9 cellular contexts compared by ENCODE assay signal in genomic region chr1:151157067-151157531, GRCh38. TPM values are rescaled to one million over a fixed set of nuclear protein-coding genes. Genes with fewer than 3 reads are reported as not detected.
DNase-seq lines count a peak whose midpoint lies in the region; ATAC-seq and TF ChIP-seq lines count a peak whose summit lies in the region.
"Had no signal": no experiment of that assay in that cellular context is flagged by ENCODE, and none has a peak within 500 bp of the region (broad histone marks: within the 10 kb centered on the region; RNA-seq: fewer than 3 reads in every experiment).

No MANE protein-coding gene starts in this region.

- no peaks in the 10 kb centered on the region for H3K27me3 Mint-ChIP-seq in activated CD4-positive, alpha-beta memory T cell treated with anti-CD3 and anti-CD28 coated beads for 36 hours
- no peaks in the 10 kb centered on the region for H3K27me3 Mint-ChIP-seq in stimulated activated naive CD8-positive, alpha-beta T cell treated with anti-CD3 and anti-CD28 coated beads, Interleukin-15, Interleukin-2, amounts not matched to agents 100 ng/mL and 50 ng/mL, for 24 hours
- no peaks in the 10 kb centered on the region for H3K27me3 Mint-ChIP-seq in nephron progenitor cell (ENCODE audit: low read depth, poor library complexity)

- H3K4me3 Mint-ChIP-seq in activated CD4-positive, alpha-beta memory T cell treated with anti-CD3 and anti-CD28 coated beads for 36 hours, result peak overlapping the region; percentile 97
- H3K4me3 Mint-ChIP-seq in stimulated activated naive CD8-positive, alpha-beta T cell treated with anti-CD3 and anti-CD28 coated beads, Interleukin-15, Interleukin-2, amounts not matched to agents 100 ng/mL and 50 ng/mL, for 24 hours, result peak overlapping the region; percentile 94
- no peak overlapping the region for H3K4me3 Mint-ChIP-seq in nephron progenitor cell

- DNase-seq in KG1 (lab: John Stamatoyannopoulos, UW) (peak; percentile 62), heart right ventricle (no peak), NCI-H1092 treated with DMSO at 0.1 percent for 48 hours (lab: John Stamatoyannopoulos, UW) (no peak), nephron progenitor cell (no peak), NCI-H2171 (lab: John Stamatoyannopoulos, UW) (no peak), NCI-H510A treated with DMSO at 0.1 percent for 48 hours (lab: John Stamatoyannopoulos, UW) (no peak)
- DNase-seq in activated CD4-positive, alpha-beta memory T cell treated with anti-CD3 and anti-CD28 coated beads for 36 hours, result peak; percentile 86

- H3K27ac ChIP-seq in heart right ventricle, result peak overlapping the region in 4 of 10 donors; percentile 13 to 90 (median 55)
- H3K27ac ChIP-seq: parathyroid adenoma had no signal

- peaks cover 35% of the 10 kb centered on the region for H3K36me3 Mint-ChIP-seq in activated CD4-positive, alpha-beta memory T cell treated with anti-CD3 and anti-CD28 coated beads for 36 hours
- H3K36me3 Mint-ChIP-seq in stimulated activated naive CD8-positive, alpha-beta T cell treated with anti-CD3 and anti-CD28 coated beads, Interleukin-15, Interleukin-2, amounts not matched to agents 100 ng/mL and 50 ng/mL, for 24 hours (ENCODE audit: low read depth), result peaks cover 50% of the 10 kb centered on the region
- H3K36me3 Mint-ChIP-seq in nephron progenitor cell (ENCODE audit: low read depth), result peaks cover 31% of the 10 kb centered on the region

- intact Hi-C loops in activated CD4-positive, alpha-beta memory T cell treated with anti-CD3 and anti-CD28 coated beads for 36 hours (cut with micrococcal nuclease), result loop anchor here (1.0 to 5.0 kb wide), 6 partner anchors 8 to 596 kb away; partner anchors contain the start of genes CDC42SE1, LYSMD1, PIP5K1A and PRUNE1
- intact Hi-C loops in heart right ventricle (cut with DNase I), result loop anchor here in 8 of 10 donors (2.0 to 10.0 kb wide), 9 partner anchors 52 to 135 kb away; no protein-coding TSS in a partner anchor

- H3K27ac Mint-ChIP-seq in activated CD4-positive, alpha-beta memory T cell treated with anti-CD3 and anti-CD28 coated beads for 36 hours, result peak overlapping the region; percentile 97
- H3K27ac Mint-ChIP-seq in stimulated activated naive CD8-positive, alpha-beta T cell treated with anti-CD3 and anti-CD28 coated beads, Interleukin-15, Interleukin-2, amounts not matched to agents 100 ng/mL and 50 ng/mL, for 24 hours, result peak overlapping the region; percentile 96
- H3K27ac Mint-ChIP-seq in nephron progenitor cell, result no peak overlapping the region

- WGBS in heart right ventricle, 2 donors, result 82 to 86% methylated on average over 6 of the region's 6 CpGs

- TF ChIP-seq CTCF in heart right ventricle (IDR thresholded peaks at IDR 0.05) (no peak), nephron progenitor cell (IDR thresholded peaks at IDR 0.05) (no peak)

- peak overlapping the region in 7 of 10 donors; percentile 8 to 58 (median 32) for H3K4me3 ChIP-seq in heart right ventricle

- POLR2A ChIA-PET in activated CD4-positive, alpha-beta memory T cell treated with anti-CD3 and anti-CD28 coated beads for 36 hours (lab: Charles Lee), result interaction anchor here (0.6 to 2.5 kb wide), 14 partner anchors 9 to 793 kb away, joined by 3 to 18 read pairs (median 4); partner anchors contain the start of genes C1orf56, CDC42SE1, LYSMD1 and PSMD4

- no peaks in the 10 kb centered on the region for H3K27me3 ChIP-seq in heart right ventricle

- no peaks in the 10 kb centered on the region for H3K9me3 ChIP-seq in heart right ventricle

- H3K4me1 Mint-ChIP-seq in activated CD4-positive, alpha-beta memory T cell treated with anti-CD3 and anti-CD28 coated beads for 36 hours (ENCODE audit: low read depth), result peaks cover 44% of the 10 kb centered on the region
- H3K4me1 Mint-ChIP-seq in stimulated activated naive CD8-positive, alpha-beta T cell treated with anti-CD3 and anti-CD28 coated beads, Interleukin-15, Interleukin-2, amounts not matched to agents 100 ng/mL and 50 ng/mL, for 24 hours (ENCODE audit: low read depth), result peaks cover 54% of the 10 kb centered on the region
- H3K4me1 Mint-ChIP-seq in nephron progenitor cell, result peaks cover 11% of the 10 kb centered on the region

- H3K9me3 Mint-ChIP-seq in activated CD4-positive, alpha-beta memory T cell treated with anti-CD3 and anti-CD28 coated beads for 36 hours, result no peaks in the 10 kb centered on the region
- H3K9me3 Mint-ChIP-seq in stimulated activated naive CD8-positive, alpha-beta T cell treated with anti-CD3 and anti-CD28 coated beads, Interleukin-15, Interleukin-2, amounts not matched to agents 100 ng/mL and 50 ng/mL, for 24 hours, result no peaks in the 10 kb centered on the region
- H3K9me3 Mint-ChIP-seq in nephron progenitor cell, result no peaks in the 10 kb centered on the region

- peaks cover 0 to 51% (median 5%) of the 10 kb centered on the region in 9 donors for H3K4me1 ChIP-seq in heart right ventricle
- H3K4me1 ChIP-seq: parathyroid adenoma had no signal

- H3K36me3 ChIP-seq in heart right ventricle, result peaks cover 0 to 66% (median 21%) of the 10 kb centered on the region in 9 donors

- CTCF ChIA-PET in activated CD4-positive, alpha-beta memory T cell treated with anti-CD3 and anti-CD28 coated beads for 36 hours (lab: Charles Lee), result interaction anchor here (0.6 to 9.8 kb wide), 32 partner anchors 8 to 192 kb away, joined by 3 to 298 read pairs (median 5); partner anchors contain the start of genes C1orf56, CDC42SE1, GABPB2 and MINDY1

- ATAC-seq in heart right ventricle, result peak; percentile 19 to 54 (median 34)

RNA-seq across cellular contexts. Expression of gene TNFAIP8L2, which starts 0.7 kb away (rescaled TPM):
- 10 to 100 TPM; 24.2 to 26.7 TPM for total RNA-seq in activated CD4-positive, alpha-beta memory T cell treated with anti-CD3 and anti-CD28 coated beads for 36 hours
- 1 to 10 TPM in 4 of 10 donors, under 1 TPM in 5, not detected in 1; 0.35 to 5.8 (median 0.71) TPM for total RNA-seq in heart right ventricle
- 1 to 10 TPM; 2.4 to 4.0 TPM for polyA plus RNA-seq in heart right ventricle

RNA-seq across cellular contexts. Expression of gene LYSMD1, which starts 8.6 kb away (rescaled TPM):
- total RNA-seq in activated CD4-positive, alpha-beta memory T cell treated with anti-CD3 and anti-CD28 coated beads for 36 hours, result 1 to 10 TPM; 1.8 to 2.6 TPM
- 10 to 100 TPM; 11.4 to 16.5 (median 13.3) TPM for total RNA-seq in heart right ventricle
- polyA plus RNA-seq in heart right ventricle, result 1 to 10 TPM; 5.7 to 8.5 TPM

RNA-seq across cellular contexts. Expression of gene SCNM1, which starts 8.8 kb away (rescaled TPM):
- total RNA-seq in activated CD4-positive, alpha-beta memory T cell treated with anti-CD3 and anti-CD28 coated beads for 36 hours, result 10 to 100 TPM; 67.5 to 67.8 TPM
- total RNA-seq in heart right ventricle, result 10 to 100 TPM; 12.9 to 26.6 (median 18.3) TPM
- polyA plus RNA-seq in heart right ventricle, result 10 to 100 TPM; 52.3 to 57.6 TPM

RNA-seq across cellular contexts. Expression of gene SEMA6C, which starts 10.7 kb away (rescaled TPM):
- 1 to 10 TPM; 1.9 to 2.5 TPM for total RNA-seq in activated CD4-positive, alpha-beta memory T cell treated with anti-CD3 and anti-CD28 coated beads for 36 hours
- total RNA-seq in heart right ventricle, result 10 to 100 TPM; 23.2 to 68.1 (median 54.9) TPM
- 100 to 1,000 TPM in 1 of 2 donors, 10 to 100 TPM in 1; 15.7 to 141 TPM for polyA plus RNA-seq in heart right ventricle

RNA-seq across cellular contexts. Expression of gene TMOD4, which starts 18.7 kb away (rescaled TPM):
- 1 to 10 TPM; 1.7 to 2.7 TPM for total RNA-seq in activated CD4-positive, alpha-beta memory T cell treated with anti-CD3 and anti-CD28 coated beads for 36 hours
- under 1 TPM in 2 of 10 donors, not detected in 8; 0.46 to 0.74 TPM for total RNA-seq in heart right ventricle
- under 1 TPM; 0.06 to 0.88 TPM for polyA plus RNA-seq in heart right ventricle

Comparison
In these comparisons a context has a peak if more than half of its experiments do, and no peak if none do; other contexts are left out.
1. DNase-seq: peak in KG1 (single experiment) and activated CD4-positive, alpha-beta memory T cell treated with anti-CD3 and anti-CD28 coated beads for 36 hours (single experiment); none in heart right ventricle (0 of 2), NCI-H1092 treated with DMSO at 0.1 percent for 48 hours (single experiment), nephron progenitor cell (single experiment), NCI-H2171 (single experiment) and NCI-H510A treated with DMSO at 0.1 percent for 48 hours (single experiment).